In genomic region chr6:32906539-32906938, GRCh38 we compare ENCODE assay signal across 23 cellular contexts. TPM values are rescaled to one million over a fixed set of nuclear protein-coding genes. Genes with fewer than 3 reads are reported as not detected.
DNase-seq lines count a peak whose midpoint lies in the region; ATAC-seq, FAIRE-seq and TF ChIP-seq lines count a peak whose summit lies in the region.
"Had no signal": no experiment of that assay in that cellular context is flagged by ENCODE, and none has a peak within 500 bp of the region (broad histone marks: within the 10 kb centered on the region; RNA-seq: fewer than 3 reads in every experiment).

No MANE protein-coding gene starts in this region.

- H3K4me3 ChIP-seq in HepG2 (replicated peaks in 1 of 3; ENCODE audit: insufficient read depth in 1 of 3, low read depth in 2 of 3, low read length in 3 of 3) (no peak overlapping the region), right lobe of liver (no peak overlapping the region), fibroblast of mammary gland (ENCODE audit: control insufficient read depth, low read depth, low read length) (no peak overlapping the region), transverse colon (no peak overlapping the region)

- TF ChIP-seq EP300 in HepG2 (IDR thresholded peaks at IDR 0.05; ENCODE audit: low read depth in 2 of 2, low read length in 2 of 2) (no peak), HepG2 (CRISPR knock-in tag; IDR thresholded peaks at IDR 0.05; ENCODE audit: borderline replicate concordance) (no peak), transverse colon (IDR thresholded peaks at IDR 0.05; ENCODE audit: low read depth) (no peak)

- BruUV-seq in HepG2 (replicated peaks; lab: Mats Ljungman, UMichigan): no TSS peak

- no peak for DNase-seq in HepG2 (ENCODE audit: low spot score)
- no peak for DNase-seq in right lobe of liver
- DNase-seq in SW480 (ENCODE audit: low spot score): peak; percentile 55
- DNase-seq in fibroblast of mammary gland (ENCODE audit: low read depth): peak; percentile 45
- DNase-seq in hypothalamus (lab: John Stamatoyannopoulos, UW): no peak
- no peak for DNase-seq in SIG-M5 treated with dmso at 0.1 percent for 504 hours (lab: John Stamatoyannopoulos, UW; ENCODE audit: unreplicated experiment)
- DNase-seq in D341Med (ENCODE audit: low spot score): no peak
- no peak for DNase-seq in transverse colon
- DNase-seq: 8988T; activated CD4-positive, alpha-beta T cell treated with anti-CD3 and anti-CD28 coated beads, Interleukin-2, amount 10 ng/mL, durations not matched to agents 7 days and 5 days; activated CD8-positive, alpha-beta memory T cell treated with anti-CD3 and anti-CD28 coated beads, Interleukin-2, amount 50 U/mL, for 48 hours; aorta; CD4-positive, alpha-beta memory T cell; dermis blood vessel endothelial cell; DND-41; erythroblast; left colon; MV-4-11; NCI-H2081; NCI-H526 treated with DMSO at 0.1 percent for 48 hours; OCI-M1; retina; stimulated activated naive CD4-positive, alpha-beta T cell treated with Interleukin-2 at 50 U/mL for 16 hours had no signal

- H2AFZ ChIP-seq in HepG2 (ENCODE audit: low read length): no peak overlapping the region

- in situ Hi-C loops in HepG2 (cut with HindIII; ENCODE audit: extremely low pct_ligation_motif_present, low pct_unique_long_range_greater_than_20kb) (no loop called here), transverse colon (cut with MboI; ENCODE audit: low pct_ligation_motif_present in 1 of 4, low pct_unique_long_range_greater_than_20kb in 1 of 4, low sequenced_read_pairs in 3 of 4) (no loop called here)

- no peak for TF ChIP-seq CTCF in HepG2 (CRISPR knock-in tag; IDR thresholded peaks at IDR 0.05)
- TF ChIP-seq CTCF in right lobe of liver (IDR thresholded peaks at IDR 0.05): no peak
- TF ChIP-seq CTCF in fibroblast of mammary gland (conservative IDR thresholded peaks at IDR 0.05; ENCODE audit: control insufficient read depth, insufficient read depth, low read depth, low read length): no peak
- no peak for TF ChIP-seq CTCF in transverse colon (IDR thresholded peaks at IDR 0.05)

- POLR2A ChIA-PET in HepG2 (lab: Yijun Ruan, JAX): no interaction called here

- H3K27ac ChIP-seq in HepG2 (ENCODE audit: extremely low read length, insufficient read depth, low read length): no peak overlapping the region
- H3K27ac ChIP-seq in right lobe of liver: no peak overlapping the region
- H3K27ac ChIP-seq in transverse colon: no peak overlapping the region

- no peak for FAIRE-seq in HepG2 (lab: Jason Lieb, UNC)

- H3K27me3 ChIP-seq in HepG2 (ENCODE audit: control insufficient read depth in 1 of 2, insufficient read depth in 2 of 2, low read length in 2 of 2) (peaks cover 0 to 8% of the 10 kb centered on the region in 2 experiments; a peak in 1 of 5 replicates), right lobe of liver (no peaks in the 10 kb centered on the region), transverse colon (no peaks in the 10 kb centered on the region)

- no peaks in the 10 kb centered on the region for H4K20me1 ChIP-seq in HepG2 (ENCODE audit: insufficient read depth, low read length)

- 0% methylated on average over 1 of the region's 1 CpG for WGBS in HepG2 (ENCODE audit: low lambda C conversion rate)
- WGBS in right lobe of liver (ENCODE audit: insufficient coverage, low coverage, low lambda C conversion rate, missing lambda C conversion rate): 52% methylated on average over 1 of the region's 1 CpG
- 64 to 68% methylated on average over 1 of the region's 1 CpG for WGBS in transverse colon (ENCODE audit: low coverage in 1 of 2), 2 donors

- TF ChIP-seq RAD21 in HepG2 (CRISPR knock-in tag; IDR thresholded peaks at IDR 0.05): no peak

- H3K4me2 ChIP-seq in HepG2 (ENCODE audit: low read depth, low read length): no peak overlapping the region

- no peak overlapping the region for H3K9ac ChIP-seq in HepG2 (ENCODE audit: insufficient read depth, low read depth, low read length)

- H3K9me3 ChIP-seq in HepG2 (ENCODE audit: low read length) (no peaks in the 10 kb centered on the region), right lobe of liver (no peaks in the 10 kb centered on the region), transverse colon (no peaks in the 10 kb centered on the region)

- intact Hi-C loops in HepG2 (cut with micrococcal nuclease; ENCODE audit: unreplicated experiment) (no loop called here), right lobe of liver (cut with DNase I) (no loop called here), transverse colon (cut with DNase I; ENCODE audit: low total_unique reads) (no loop called here)

- no peak for ATAC-seq in HepG2
- no peak for ATAC-seq in right lobe of liver
- ATAC-seq: left colon had no signal

- CTCF ChIA-PET in HepG2 (lab: Yijun Ruan, JAX; ENCODE audit: low intra/inter-chr PET ratio, low total read pairs): no interaction called here

- TF ChIP-seq POLR2A in HepG2 (IDR thresholded peaks at IDR 0.05; ENCODE audit: insufficient read depth in 1 of 2, low read depth in 2 of 2, low read length in 2 of 2) (no peak), right lobe of liver (IDR thresholded peaks at IDR 0.05) (no peak), transverse colon (IDR thresholded peaks at IDR 0.05) (no peak)

- H3K36me3 ChIP-seq in HepG2 (replicated peaks in 1 of 2; ENCODE audit: control insufficient read depth in 1 of 2, insufficient read depth in 2 of 2, low read length in 2 of 2): no peaks in the 10 kb centered on the region
- no peaks in the 10 kb centered on the region for H3K36me3 ChIP-seq in right lobe of liver
- no peaks in the 10 kb centered on the region for H3K36me3 ChIP-seq in transverse colon

- no peaks in the 10 kb centered on the region for H3K79me2 ChIP-seq in HepG2 (ENCODE audit: insufficient read depth, low read length)

- H3K4me1 ChIP-seq in HepG2 (ENCODE audit: insufficient read depth, low read length) (no peaks in the 10 kb centered on the region), right lobe of liver (no peaks in the 10 kb centered on the region), transverse colon (peaks cover 0 to 6% (median 0%) of the 10 kb centered on the region in 4 donors)

RNA-seq across cellular contexts. Expression of gene HLA-DMB, which starts 34.3 kb away (rescaled TPM):
- total RNA-seq in HepG2 (2016; rRNA removed; fragmentation: Illumina TruSeq; extraction: Trizol) (not detected in 2 replicates), right lobe of liver (10 to 100 TPM in 1 of 6 experiments, 1 to 10 TPM in 5; 1.8 to 22.0 (median 6.5) TPM), transverse colon (10 to 100 TPM in 2 of 4 donors, 1 to 10 TPM in 2; 1.8 to 20.8 (median 13.2) TPM)
- total RNA-seq in HepG2 (2016; cell fraction: cytosol; rRNA removed; fragmentation: Illumina TruSeq; extraction: Trizol; ENCODE audit: low read depth): not detected in 2 replicates
- not detected in 2 replicates for total RNA-seq in HepG2 (2016; cell fraction: insoluble cytoplasmic fraction; rRNA removed; fragmentation: Illumina TruSeq; extraction: Trizol)
- not detected in 2 replicates for total RNA-seq in HepG2 (2016; cell fraction: membrane; rRNA removed; fragmentation: Illumina TruSeq; extraction: Trizol)
- not detected in 2 replicates for total RNA-seq in HepG2 (2016; cell fraction: nucleus; rRNA removed; fragmentation: Illumina TruSeq; extraction: Trizol)
- not detected in 2 replicates for polyA plus RNA-seq in HepG2 (2011; rRNA removed)
- not detected in 2 replicates for polyA plus RNA-seq in HepG2 (2011; cell fraction: cytosol; rRNA removed)
- polyA plus RNA-seq in HepG2 (2011; cell fraction: nucleus; rRNA removed): 0.09 TPM in 1 of 2 replicates, not detected in the other
- not detected in 2 replicates for polyA plus RNA-seq in HepG2 (2012)
- not detected in 2 replicates for polyA plus RNA-seq in HepG2 (2016; cell fraction: cytosol; fragmentation: Illumina TruSeq; extraction: Trizol; ENCODE audit: low read depth)
- polyA plus RNA-seq in HepG2 (2016; cell fraction: insoluble cytoplasmic fraction; fragmentation: Illumina TruSeq; extraction: Trizol; ENCODE audit: low read depth): not detected in 2 replicates
- not detected in 2 replicates for polyA plus RNA-seq in HepG2 (2016; cell fraction: membrane; fragmentation: Illumina TruSeq; extraction: Trizol; ENCODE audit: low read depth)
- polyA plus RNA-seq in HepG2 (2016; cell fraction: nucleus; fragmentation: Illumina TruSeq; extraction: Trizol; ENCODE audit: insufficient read depth, low read depth): not detected in 2 replicates
- polyA minus RNA-seq in HepG2 (2011; rRNA and poly(A)+ RNA removed; ENCODE audit: low replicate concordance): not detected in 2 replicates
- polyA minus RNA-seq in HepG2 (2011; cell fraction: cytosol; rRNA and poly(A)+ RNA removed): not detected in 2 replicates
- polyA minus RNA-seq in HepG2 (2011; cell fraction: nucleus; rRNA and poly(A)+ RNA removed): not detected in 2 replicates

RNA-seq across cellular contexts. Expression of gene HLA-DMA, which starts 46.4 kb away (rescaled TPM):
- total RNA-seq in HepG2 (2016; rRNA removed; fragmentation: Illumina TruSeq; extraction: Trizol) (0.71 and 1.3 TPM in 2 replicates), right lobe of liver (10 to 100 TPM in 4 of 6 experiments, 1 to 10 TPM in 2; 6.9 to 26.2 (median 10.7) TPM), transverse colon (10 to 100 TPM in 3 of 4 donors, 1 to 10 TPM in 1; 1.4 to 40.4 (median 20.8) TPM)
- total RNA-seq in HepG2 (2016; cell fraction: cytosol; rRNA removed; fragmentation: Illumina TruSeq; extraction: Trizol; ENCODE audit: low read depth): 0.53 and 0.61 TPM in 2 replicates
- total RNA-seq in HepG2 (2016; cell fraction: insoluble cytoplasmic fraction; rRNA removed; fragmentation: Illumina TruSeq; extraction: Trizol): 0.82 and 1.2 TPM in 2 replicates
- 0.46 and 0.76 TPM in 2 replicates for total RNA-seq in HepG2 (2016; cell fraction: membrane; rRNA removed; fragmentation: Illumina TruSeq; extraction: Trizol)
- 0.78 and 0.85 TPM in 2 replicates for total RNA-seq in HepG2 (2016; cell fraction: nucleus; rRNA removed; fragmentation: Illumina TruSeq; extraction: Trizol)
- polyA plus RNA-seq in HepG2 (2011; rRNA removed): 0.70 and 1.7 TPM in 2 replicates
- polyA plus RNA-seq in HepG2 (2011; cell fraction: cytosol; rRNA removed): 0.59 and 1.2 TPM in 2 replicates
- 3.1 and 3.3 TPM in 2 replicates for polyA plus RNA-seq in HepG2 (2011; cell fraction: nucleus; rRNA removed)
- 1.6 and 1.7 TPM in 2 replicates for polyA plus RNA-seq in HepG2 (2012)
- 0.12 and 0.36 TPM in 2 replicates for polyA plus RNA-seq in HepG2 (2016; cell fraction: cytosol; fragmentation: Illumina TruSeq; extraction: Trizol; ENCODE audit: low read depth)
- polyA plus RNA-seq in HepG2 (2016; cell fraction: insoluble cytoplasmic fraction; fragmentation: Illumina TruSeq; extraction: Trizol; ENCODE audit: low read depth): 0.62 and 0.68 TPM in 2 replicates
- 0.63 and 0.96 TPM in 2 replicates for polyA plus RNA-seq in HepG2 (2016; cell fraction: membrane; fragmentation: Illumina TruSeq; extraction: Trizol; ENCODE audit: low read depth)
- 2.9 and 4.5 TPM in 2 replicates for polyA plus RNA-seq in HepG2 (2016; cell fraction: nucleus; fragmentation: Illumina TruSeq; extraction: Trizol; ENCODE audit: insufficient read depth, low read depth)
- 1.2 and 1.9 TPM in 2 replicates for polyA minus RNA-seq in HepG2 (2011; rRNA and poly(A)+ RNA removed; ENCODE audit: low replicate concordance)
- polyA minus RNA-seq in HepG2 (2011; cell fraction: cytosol; rRNA and poly(A)+ RNA removed): not detected in 2 replicates
- 1.7 and 2.3 TPM in 2 replicates for polyA minus RNA-seq in HepG2 (2011; cell fraction: nucleus; rRNA and poly(A)+ RNA removed)

RNA-seq across cellular contexts. Expression of gene PSMB9, which starts 52.5 kb away (rescaled TPM):
- total RNA-seq in HepG2 (2016; rRNA removed; fragmentation: Illumina TruSeq; extraction: Trizol) (16.0 and 21.4 TPM in 2 replicates), right lobe of liver (10 to 100 TPM in 5 of 6 experiments, 1 to 10 TPM in 1; 7.1 to 33.2 (median 18.0) TPM), transverse colon (10 to 100 TPM; 14.6 to 44.1 (median 32.9) TPM)
- total RNA-seq in HepG2 (2016; cell fraction: cytosol; rRNA removed; fragmentation: Illumina TruSeq; extraction: Trizol; ENCODE audit: low read depth): 3.2 and 3.3 TPM in 2 replicates
- total RNA-seq in HepG2 (2016; cell fraction: insoluble cytoplasmic fraction; rRNA removed; fragmentation: Illumina TruSeq; extraction: Trizol): 17.4 and 26.1 TPM in 2 replicates
- total RNA-seq in HepG2 (2016; cell fraction: membrane; rRNA removed; fragmentation: Illumina TruSeq; extraction: Trizol): 4.3 and 5.5 TPM in 2 replicates
- 5.0 and 6.6 TPM in 2 replicates for total RNA-seq in HepG2 (2016; cell fraction: nucleus; rRNA removed; fragmentation: Illumina TruSeq; extraction: Trizol)
- polyA plus RNA-seq in HepG2 (2011; rRNA removed): 15.6 and 17.3 TPM in 2 replicates
- 19.5 and 21.0 TPM in 2 replicates for polyA plus RNA-seq in HepG2 (2011; cell fraction: cytosol; rRNA removed)
- polyA plus RNA-seq in HepG2 (2011; cell fraction: nucleus; rRNA removed): 4.4 and 5.1 TPM in 2 replicates
- polyA plus RNA-seq in HepG2 (2012): 3.4 and 5.3 TPM in 2 replicates
- 4.7 and 6.1 TPM in 2 replicates for polyA plus RNA-seq in HepG2 (2016; cell fraction: cytosol; fragmentation: Illumina TruSeq; extraction: Trizol; ENCODE audit: low read depth)
- 24.7 and 26.1 TPM in 2 replicates for polyA plus RNA-seq in HepG2 (2016; cell fraction: insoluble cytoplasmic fraction; fragmentation: Illumina TruSeq; extraction: Trizol; ENCODE audit: low read depth)
- polyA plus RNA-seq in HepG2 (2016; cell fraction: membrane; fragmentation: Illumina TruSeq; extraction: Trizol; ENCODE audit: low read depth): 4.7 and 6.1 TPM in 2 replicates
- polyA plus RNA-seq in HepG2 (2016; cell fraction: nucleus; fragmentation: Illumina TruSeq; extraction: Trizol; ENCODE audit: insufficient read depth, low read depth): 10.3 and 12.6 TPM in 2 replicates
- 7.4 and 20.2 TPM in 2 replicates for polyA minus RNA-seq in HepG2 (2011; rRNA and poly(A)+ RNA removed; ENCODE audit: low replicate concordance)
- polyA minus RNA-seq in HepG2 (2011; cell fraction: cytosol; rRNA and poly(A)+ RNA removed): 3.7 and 5.3 TPM in 2 replicates
- polyA minus RNA-seq in HepG2 (2011; cell fraction: nucleus; rRNA and poly(A)+ RNA removed): 2.3 and 4.8 TPM in 2 replicates

RNA-seq across cellular contexts. Expression of gene TAP1, which starts 53.0 kb away (rescaled TPM):
- total RNA-seq in HepG2 (2016; rRNA removed; fragmentation: Illumina TruSeq; extraction: Trizol): 23.0 and 52.2 TPM in 2 replicates
- total RNA-seq in HepG2 (2016; cell fraction: cytosol; rRNA removed; fragmentation: Illumina TruSeq; extraction: Trizol; ENCODE audit: low read depth): 9.3 and 11.5 TPM in 2 replicates
- total RNA-seq in HepG2 (2016; cell fraction: insoluble cytoplasmic fraction; rRNA removed; fragmentation: Illumina TruSeq; extraction: Trizol): 22.7 and 50.5 TPM in 2 replicates
- 19.4 and 21.5 TPM in 2 replicates for total RNA-seq in HepG2 (2016; cell fraction: membrane; rRNA removed; fragmentation: Illumina TruSeq; extraction: Trizol)
- 42.8 and 46.0 TPM in 2 replicates for total RNA-seq in HepG2 (2016; cell fraction: nucleus; rRNA removed; fragmentation: Illumina TruSeq; extraction: Trizol)
- polyA plus RNA-seq in HepG2 (2011; rRNA removed): 31.2 and 34.5 TPM in 2 replicates
- 27.9 and 29.3 TPM in 2 replicates for polyA plus RNA-seq in HepG2 (2011; cell fraction: cytosol; rRNA removed)
- 33.1 and 33.7 TPM in 2 replicates for polyA plus RNA-seq in HepG2 (2011; cell fraction: nucleus; rRNA removed)
- polyA plus RNA-seq in HepG2 (2012): 13.9 and 21.5 TPM in 2 replicates
- polyA plus RNA-seq in HepG2 (2016; cell fraction: cytosol; fragmentation: Illumina TruSeq; extraction: Trizol; ENCODE audit: low read depth): 7.3 TPM in 2 replicates
- polyA plus RNA-seq in HepG2 (2016; cell fraction: insoluble cytoplasmic fraction; fragmentation: Illumina TruSeq; extraction: Trizol; ENCODE audit: low read depth): 17.6 and 20.8 TPM in 2 replicates
- polyA plus RNA-seq in HepG2 (2016; cell fraction: membrane; fragmentation: Illumina TruSeq; extraction: Trizol; ENCODE audit: low read depth): 11.8 and 14.3 TPM in 2 replicates
- 60.4 and 64.9 TPM in 2 replicates for polyA plus RNA-seq in HepG2 (2016; cell fraction: nucleus; fragmentation: Illumina TruSeq; extraction: Trizol; ENCODE audit: insufficient read depth, low read depth)
- 46.0 and 105 TPM in 2 replicates for polyA minus RNA-seq in HepG2 (2011; rRNA and poly(A)+ RNA removed; ENCODE audit: low replicate concordance)
- polyA minus RNA-seq in HepG2 (2011; cell fraction: cytosol; rRNA and poly(A)+ RNA removed): 18.2 and 19.3 TPM in 2 replicates
- 7.5 and 13.4 TPM in 2 replicates for polyA minus RNA-seq in HepG2 (2011; cell fraction: nucleus; rRNA and poly(A)+ RNA removed)
- total RNA-seq in right lobe of liver: 10 to 100 TPM in 5 of 6 experiments, 1 to 10 TPM in 1; 7.7 to 24.9 (median 17.8) TPM
- total RNA-seq in transverse colon: 10 to 100 TPM; 63.2 to 87.9 (median 75.3) TPM

Comparison
In these comparisons a context has a peak if more than half of its experiments do, and no peak if none do; other contexts are left out.
1. DNase-seq: peak in SW480 (single experiment) and fibroblast of mammary gland (single experiment); none in HepG2 (single experiment), right lobe of liver (0 of 3), hypothalamus (0 of 51), SIG-M5 treated with dmso at 0.1 percent for 504 hours (single experiment), D341Med (single experiment) and transverse colon (single experiment).